ENCODE assay signal across 28 cellular contexts in genomic region chr18:57863706-57864105, GRCh38.
A peak's percentile ranks its signal among the peaks of the same experiment; 100 is the strongest.
DNase-seq lines count a peak whose midpoint lies in the region; ATAC-seq, FAIRE-seq and TF ChIP-seq lines count a peak whose summit lies in the region.
"Had no signal": no experiment of that assay in that cellular context is flagged by ENCODE, and none has a peak within 500 bp of the region (broad histone marks: within the 10 kb centered on the region; RNA-seq: fewer than 3 reads in every experiment).

No MANE protein-coding gene starts in this region.

- no peaks in the 10 kb centered on the region for H3K9me2 ChIP-seq in PC-3 (replicated peaks; ENCODE audit: low read length)

- H3K4me3 Mint-ChIP-seq in activated naive CD4-positive, alpha-beta T cell treated with anti-CD3 and anti-CD28 coated beads, Interleukin-2, amount 10 ng/mL, durations not matched to agents 7 days and 5 days: no peak overlapping the region
- H3K4me3 Mint-ChIP-seq in stimulated activated effector memory CD8-positive, alpha-beta T cell treated with anti-CD3 and anti-CD28 coated beads, Interleukin-12 subunit alpha, Interleukin-12 subunit beta, amount 100 ng/mL, for 72 hours: no peak overlapping the region
- no peak overlapping the region for H3K4me3 Mint-ChIP-seq in CD8-positive, alpha-beta T cell
- H3K4me3 Mint-ChIP-seq: CD4-positive, alpha-beta T cell; IgD-negative memory B cell; memory B cell; stimulated activated naive B cell treated with anti-CD40 and anti-IgM and Interleukin-4, amounts not matched to agents 10 μg/mL and 1 μg/mL and 100 μg/mL, for 72 hours had no signal

- H3K27ac Mint-ChIP-seq in activated naive CD4-positive, alpha-beta T cell treated with anti-CD3 and anti-CD28 coated beads, Interleukin-2, amount 50 U/mL, for 72 hours: no peak overlapping the region
- no peak overlapping the region for H3K27ac Mint-ChIP-seq in activated naive CD4-positive, alpha-beta T cell treated with anti-CD3 and anti-CD28 coated beads, Interleukin-2, amount 10 ng/mL, durations not matched to agents 7 days and 5 days
- H3K27ac Mint-ChIP-seq in stimulated activated effector memory CD8-positive, alpha-beta T cell treated with anti-CD3 and anti-CD28 coated beads, Interleukin-12 subunit alpha, Interleukin-12 subunit beta, amount 100 ng/mL, for 72 hours: no peak overlapping the region
- H3K27ac Mint-ChIP-seq in CD8-positive, alpha-beta T cell: no peak overlapping the region
- H3K27ac Mint-ChIP-seq: CD4-positive, alpha-beta T cell; IgD-negative memory B cell; memory B cell; stimulated activated naive B cell treated with anti-CD40 and anti-IgM and Interleukin-4, amounts not matched to agents 10 μg/mL and 1 μg/mL and 100 μg/mL, for 72 hours had no signal

- no peaks in the 10 kb centered on the region for H3K36me3 Mint-ChIP-seq in activated naive CD4-positive, alpha-beta T cell treated with anti-CD3 and anti-CD28 coated beads, Interleukin-2, amount 50 U/mL, for 72 hours
- no peaks in the 10 kb centered on the region for H3K36me3 Mint-ChIP-seq in activated naive CD4-positive, alpha-beta T cell treated with anti-CD3 and anti-CD28 coated beads, Interleukin-2, amount 10 ng/mL, durations not matched to agents 7 days and 5 days
- H3K36me3 Mint-ChIP-seq in stimulated activated effector memory CD8-positive, alpha-beta T cell treated with anti-CD3 and anti-CD28 coated beads, Interleukin-12 subunit alpha, Interleukin-12 subunit beta, amount 100 ng/mL, for 72 hours: no peaks in the 10 kb centered on the region
- no peaks in the 10 kb centered on the region for H3K36me3 Mint-ChIP-seq in CD8-positive, alpha-beta T cell
- H3K36me3 Mint-ChIP-seq: memory B cell; stimulated activated naive B cell treated with anti-CD40 and anti-IgM and Interleukin-4, amounts not matched to agents 10 μg/mL and 1 μg/mL and 100 μg/mL, for 72 hours had no signal

- no peak overlapping the region for H3K9ac ChIP-seq in PC-3 (ENCODE audit: low read length)
- H3K9ac ChIP-seq: parathyroid adenoma had no signal

- no peaks in the 10 kb centered on the region for H3K4me1 Mint-ChIP-seq in activated naive CD4-positive, alpha-beta T cell treated with anti-CD3 and anti-CD28 coated beads, Interleukin-2, amount 10 ng/mL, durations not matched to agents 7 days and 5 days
- H3K4me1 Mint-ChIP-seq in stimulated activated effector memory CD8-positive, alpha-beta T cell treated with anti-CD3 and anti-CD28 coated beads, Interleukin-12 subunit alpha, Interleukin-12 subunit beta, amount 100 ng/mL, for 72 hours: no peaks in the 10 kb centered on the region
- no peaks in the 10 kb centered on the region for H3K4me1 Mint-ChIP-seq in CD8-positive, alpha-beta T cell (ENCODE audit: low read depth)
- H3K4me1 Mint-ChIP-seq: IgD-negative memory B cell; memory B cell; stimulated activated naive B cell treated with anti-CD40 and anti-IgM and Interleukin-4, amounts not matched to agents 10 μg/mL and 1 μg/mL and 100 μg/mL, for 72 hours had no signal

- H3K4me3 ChIP-seq in PC-3 (ENCODE audit: low read length) (no peak overlapping the region), bronchial epithelial cell (ENCODE audit: low read depth, low read length) (no peak overlapping the region)
- no peak overlapping the region for H3K4me3 ChIP-seq in CD8-positive, alpha-beta T cell (ENCODE audit: low read depth, low read length)
- H3K4me3 ChIP-seq: testis had no signal

- peaks cover 0 to 3% of the 10 kb centered on the region in 2 donors for H3K9me3 Mint-ChIP-seq in activated naive CD4-positive, alpha-beta T cell treated with anti-CD3 and anti-CD28 coated beads, Interleukin-2, amount 50 U/mL, for 72 hours
- H3K9me3 Mint-ChIP-seq in activated naive CD4-positive, alpha-beta T cell treated with anti-CD3 and anti-CD28 coated beads, Interleukin-2, amount 10 ng/mL, durations not matched to agents 7 days and 5 days: no peaks in the 10 kb centered on the region
- H3K9me3 Mint-ChIP-seq in stimulated activated effector memory CD8-positive, alpha-beta T cell treated with anti-CD3 and anti-CD28 coated beads, Interleukin-12 subunit alpha, Interleukin-12 subunit beta, amount 100 ng/mL, for 72 hours: no peaks in the 10 kb centered on the region
- no peaks in the 10 kb centered on the region for H3K9me3 Mint-ChIP-seq in CD8-positive, alpha-beta T cell
- H3K9me3 Mint-ChIP-seq: CD4-positive, alpha-beta T cell; IgD-negative memory B cell; memory B cell; stimulated activated naive B cell treated with anti-CD40 and anti-IgM and Interleukin-4, amounts not matched to agents 10 μg/mL and 1 μg/mL and 100 μg/mL, for 72 hours had no signal

- H3K4me1 ChIP-seq in PC-3 (ENCODE audit: insufficient read depth, low read length): no peaks in the 10 kb centered on the region
- no peaks in the 10 kb centered on the region for H3K4me1 ChIP-seq in CD8-positive, alpha-beta T cell (ENCODE audit: insufficient read depth, low read length)
- H3K4me1 ChIP-seq: parathyroid adenoma, testis had no signal

- H2AFZ ChIP-seq in PC-3 (ENCODE audit: low read length): no peak overlapping the region
- H2AFZ ChIP-seq: parathyroid adenoma had no signal

- H3K27me3 Mint-ChIP-seq in activated naive CD4-positive, alpha-beta T cell treated with anti-CD3 and anti-CD28 coated beads, Interleukin-2, amount 10 ng/mL, durations not matched to agents 7 days and 5 days: peaks cover 9% of the 10 kb centered on the region
- peaks cover 13% of the 10 kb centered on the region for H3K27me3 Mint-ChIP-seq in CD8-positive, alpha-beta T cell (ENCODE audit: low read depth)

- no peaks in the 10 kb centered on the region for H3F3A ChIP-seq in PC-3 (ENCODE audit: low read length, unreplicated experiment)

- POLR2A ChIA-PET in PC-3 (lab: Charles Lee; ENCODE audit: unreplicated experiment): no interaction called here
- POLR2A ChIA-PET in CD8-positive, alpha-beta T cell (lab: Charles Lee): no interaction called here

- DNase-seq in activated naive CD4-positive, alpha-beta T cell treated with anti-CD3 and anti-CD28 coated beads, Interleukin-2, amount 50 U/mL, for 72 hours (ENCODE audit: low spot score in 2 of 2): no peak
- no peak for DNase-seq in activated naive CD4-positive, alpha-beta T cell treated with anti-CD3 and anti-CD28 coated beads, Interleukin-2, amount 10 ng/mL, durations not matched to agents 7 days and 5 days
- peak; percentile 25 for DNase-seq in PC-3
- DNase-seq in bronchial epithelial cell (ENCODE audit: low read depth): peak; percentile 40
- no peak for DNase-seq in stimulated activated effector memory CD8-positive, alpha-beta T cell treated with anti-CD3 and anti-CD28 coated beads, Interleukin-12 subunit alpha, Interleukin-12 subunit beta, amount 100 ng/mL, for 72 hours (ENCODE audit: low spot score in 2 of 2)
- DNase-seq in GF-D8 (lab: John Stamatoyannopoulos, UW): no peak
- DNase-seq in CD8-positive, alpha-beta T cell: no peak
- DNase-seq: activated CD4-positive, alpha-beta T cell treated with anti-CD3 and anti-CD28 coated beads for 4 hours; activated naive CD4-positive, alpha-beta T cell; activated T-cell treated with anti-CD3 and anti-CD28 coated beads, Interleukin-2, amount 50 U/mL, for 1 hour; amniotic stem cell; CD4-positive, alpha-beta T cell; DMS 273 treated with DMSO at 0.1 percent for 48 hours; hippocampal formation; NCI-H1048; NCI-H1694; NCI-H748 treated with DMSO at 0.1 percent for 48 hours; retina; stimulated activated naive B cell treated with anti-CD40 and anti-IgM and Interleukin-4, amounts not matched to agents 10 μg/mL and 1 μg/mL and 100 μg/mL, for 72 hours; SW 1271; T-helper 9 cell; testis had no signal

- FAIRE-seq in bronchial epithelial cell (lab: Jason Lieb, UNC): peak; percentile 94

- no peaks in the 10 kb centered on the region for H3K9me3 ChIP-seq in PC-3 (ENCODE audit: low read length)
- H3K9me3 ChIP-seq in CD8-positive, alpha-beta T cell (ENCODE audit: low read length): no peaks in the 10 kb centered on the region
- H3K9me3 ChIP-seq: testis had no signal

- no peaks in the 10 kb centered on the region for H3K79me2 ChIP-seq in PC-3 (ENCODE audit: low read length)
- H3K79me2 ChIP-seq: parathyroid adenoma had no signal

- CTCF ChIA-PET in activated naive CD4-positive, alpha-beta T cell treated with anti-CD3 and anti-CD28 coated beads, Interleukin-2, amount 10 ng/mL, durations not matched to agents 7 days and 5 days (lab: Charles Lee): interaction anchor here (1.1 kb wide), 1 partner anchor 19 kb away, joined by 3 read pairs; no protein-coding TSS in a partner anchor
- CTCF ChIA-PET in PC-3 (lab: Charles Lee): no interaction called here
- CTCF ChIA-PET in CD8-positive, alpha-beta T cell (lab: Charles Lee): no interaction called here

- H3K4me2 ChIP-seq in PC-3 (ENCODE audit: low read length): no peak overlapping the region

- TF ChIP-seq CTCF in PC-3 (conservative IDR thresholded peaks at IDR 0.05; ENCODE audit: low read depth, low read length): no peak
- no peak for TF ChIP-seq CTCF in bronchial epithelial cell (IDR thresholded peaks at IDR 0.05; ENCODE audit: insufficient read depth, low read length, severe bottlenecking)
- no peak for TF ChIP-seq CTCF in CD8-positive, alpha-beta T cell (IDR thresholded peaks at IDR 0.05)

- no peak overlapping the region for H3K27ac ChIP-seq in PC-3 (ENCODE audit: low read length)
- no peak overlapping the region for H3K27ac ChIP-seq in CD8-positive, alpha-beta T cell (ENCODE audit: low read depth, low read length)
- H3K27ac ChIP-seq: parathyroid adenoma, testis, VCaP had no signal

- H3K36me3 ChIP-seq in PC-3 (ENCODE audit: low read depth, low read length): no peaks in the 10 kb centered on the region
- H3K36me3 ChIP-seq in bronchial epithelial cell (ENCODE audit: control insufficient read depth, insufficient read depth, low read length): no peaks in the 10 kb centered on the region
- no peaks in the 10 kb centered on the region for H3K36me3 ChIP-seq in CD8-positive, alpha-beta T cell (ENCODE audit: insufficient read depth, low read length)

- peak; percentile 62 to 75 for ATAC-seq in activated naive CD4-positive, alpha-beta T cell treated with anti-CD3 and anti-CD28 coated beads, Interleukin-2, amount 50 U/mL, for 72 hours
- no peak for ATAC-seq in PC-3
- peak; percentile 74 for ATAC-seq in stimulated activated effector memory CD8-positive, alpha-beta T cell treated with anti-CD3 and anti-CD28 coated beads, Interleukin-12 subunit alpha, Interleukin-12 subunit beta, amount 100 ng/mL, for 72 hours
- ATAC-seq in GM19463 (IDR thresholded peaks at IDR 0.05; ENCODE audit: unreplicated experiment): no peak
- no peak for ATAC-seq in CD8-positive, alpha-beta T cell
- ATAC-seq: Panc1; stimulated activated naive B cell treated with anti-CD40 and anti-IgM and Interleukin-4, amounts not matched to agents 10 μg/mL and 1 μg/mL and 100 μg/mL, for 72 hours had no signal

- intact Hi-C loops in PC-3 (cut with micrococcal nuclease): no loop called here
- intact Hi-C loops in CD8-positive, alpha-beta T cell (cut with DNase I, micrococcal nuclease): no loop called here

- no peaks in the 10 kb centered on the region for H4K20me1 ChIP-seq in PC-3 (ENCODE audit: low read length)

- BruUV-seq in PC-3 (replicated peaks; lab: Mats Ljungman, UMichigan): no TSS peak

- no peaks in the 10 kb centered on the region for H3K27me3 ChIP-seq in PC-3 (ENCODE audit: low read length)
- peaks cover 1% of the 10 kb centered on the region for H3K27me3 ChIP-seq in bronchial epithelial cell (ENCODE audit: control insufficient read depth, insufficient read depth, low read length)
- no peaks in the 10 kb centered on the region for H3K27me3 ChIP-seq in CD8-positive, alpha-beta T cell (ENCODE audit: insufficient read depth, low read length)
- H3K27me3 ChIP-seq: testis had no signal

Comparison
In these comparisons a context has a peak if more than half of its experiments do, and no peak if none do; other contexts are left out.
1. ATAC-seq: peak in activated naive CD4-positive, alpha-beta T cell treated with anti-CD3 and anti-CD28 coated beads, Interleukin-2, amount 50 U/mL, for 72 hours (2 of 2) and stimulated activated effector memory CD8-positive, alpha-beta T cell treated with anti-CD3 and anti-CD28 coated beads, Interleukin-12 subunit alpha, Interleukin-12 subunit beta, amount 100 ng/mL, for 72 hours (single experiment); none in PC-3 (single experiment), GM19463 (single experiment) and CD8-positive, alpha-beta T cell (single experiment).
2. DNase-seq: peak in PC-3 (single experiment) and bronchial epithelial cell (single experiment); none in activated naive CD4-positive, alpha-beta T cell treated with anti-CD3 and anti-CD28 coated beads, Interleukin-2, amount 50 U/mL, for 72 hours (0 of 2), activated naive CD4-positive, alpha-beta T cell treated with anti-CD3 and anti-CD28 coated beads, Interleukin-2, amount 10 ng/mL, durations not matched to agents 7 days and 5 days (single experiment), stimulated activated effector memory CD8-positive, alpha-beta T cell treated with anti-CD3 and anti-CD28 coated beads, Interleukin-12 subunit alpha, Interleukin-12 subunit beta, amount 100 ng/mL, for 72 hours (0 of 2), GF-D8 (single experiment) and CD8-positive, alpha-beta T cell (0 of 7).